19 cellular contexts compared by ENCODE assay signal in the genomic region with DNA sequence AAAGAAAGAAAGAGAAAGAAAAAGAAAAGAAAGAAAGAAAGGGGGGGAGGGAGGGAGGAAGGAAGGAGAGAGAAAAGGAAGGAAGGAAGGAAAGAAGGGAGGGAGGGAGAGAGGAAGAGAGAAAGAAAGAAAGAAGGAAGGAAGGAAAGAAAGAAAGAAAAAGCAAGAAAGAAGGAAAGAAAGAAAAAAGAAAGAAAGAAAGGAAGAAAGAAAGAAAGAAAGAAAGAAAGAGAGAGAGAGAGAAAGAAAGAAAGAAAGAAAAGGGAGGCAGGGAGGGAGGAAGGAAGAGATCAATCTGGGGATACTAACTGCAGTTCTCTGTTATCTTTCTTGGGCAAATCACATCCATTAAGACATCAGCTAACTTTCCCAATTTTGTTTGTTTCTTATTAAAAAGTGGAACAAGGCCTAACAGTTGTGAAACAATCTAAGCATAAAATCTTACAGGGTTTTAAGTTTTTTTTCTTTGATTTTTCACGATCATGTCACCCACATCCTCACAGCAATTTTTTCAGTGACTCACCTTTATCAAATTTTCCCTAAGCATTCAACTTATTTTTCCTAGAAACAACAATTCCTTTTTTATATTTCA. TPM values are rescaled to one million over a fixed set of nuclear protein-coding genes. Genes with fewer than 3 reads are reported as not detected.
DNase-seq lines count a peak whose midpoint lies in the region; ATAC-seq, FAIRE-seq and TF ChIP-seq lines count a peak whose summit lies in the region.
"Had no signal": no experiment of that assay in that cellular context is flagged by ENCODE, and none has a peak within 500 bp of the region (broad histone marks: within the 10 kb centered on the region; RNA-seq: fewer than 3 reads in every experiment).

No MANE protein-coding gene starts in this region.

- no peaks in the 10 kb centered on the region for H3K79me2 ChIP-seq in HepG2 (ENCODE audit: insufficient read depth, low read length)

- H3K4me3 ChIP-seq in AG10803 (ENCODE audit: low read length) = no peak overlapping the region
- no peak overlapping the region for H3K4me3 ChIP-seq in gastroesophageal sphincter
- no peak overlapping the region for H3K4me3 ChIP-seq in HepG2 (replicated peaks in 1 of 3; ENCODE audit: insufficient read depth in 1 of 3, low read depth in 2 of 3, low read length in 3 of 3)
- H3K4me3 ChIP-seq: tibial nerve had no signal

- H3K27me3 ChIP-seq in gastroesophageal sphincter = no peaks in the 10 kb centered on the region
- H3K27me3 ChIP-seq in HepG2 (ENCODE audit: control insufficient read depth in 1 of 2, insufficient read depth in 2 of 2, low read length in 2 of 2) = no peaks in the 10 kb centered on the region
- H3K27me3 ChIP-seq: BE2C, tibial nerve had no signal

- no peak overlapping the region for H2AFZ ChIP-seq in HepG2 (ENCODE audit: low read length)

- no peak for FAIRE-seq in HepG2 (lab: Jason Lieb, UNC)
- FAIRE-seq: GM18507, GM19239 had no signal

- CTCF ChIA-PET in HepG2 (lab: Yijun Ruan, JAX; ENCODE audit: low intra/inter-chr PET ratio, low total read pairs) = no interaction called here

- POLR2A ChIA-PET in HepG2 (lab: Yijun Ruan, JAX) = no interaction called here

- H3K4me1 ChIP-seq in gastroesophageal sphincter = peaks cover 0 to 68% (median 5%) of the 10 kb centered on the region in 3 donors
- peaks cover 29% of the 10 kb centered on the region for H3K4me1 ChIP-seq in HepG2 (ENCODE audit: insufficient read depth, low read length)
- H3K4me1 ChIP-seq: BE2C had no signal

- H3K9ac ChIP-seq in HepG2 (ENCODE audit: insufficient read depth, low read depth, low read length) = no peak overlapping the region

- intact Hi-C loops in CD14-positive monocyte (cut with micrococcal nuclease) (no loop called here), HepG2 (cut with micrococcal nuclease; ENCODE audit: unreplicated experiment) (no loop called here)

- peaks cover 0 to 48% of the 10 kb centered on the region in 2 donors for H3K36me3 ChIP-seq in gastroesophageal sphincter
- H3K36me3 ChIP-seq in HepG2 (replicated peaks in 1 of 2; ENCODE audit: control insufficient read depth in 1 of 2, insufficient read depth in 2 of 2, low read length in 2 of 2) = peaks cover 2 to 12% of the 10 kb centered on the region in 2 experiments; a peak in 3 of 5 replicates

- no peak for TF ChIP-seq POLR2A in gastroesophageal sphincter (IDR thresholded peaks at IDR 0.05)
- TF ChIP-seq POLR2A in HepG2 (IDR thresholded peaks at IDR 0.05; ENCODE audit: insufficient read depth in 1 of 2, low read depth in 2 of 2, low read length in 2 of 2) = no peak

- TF ChIP-seq RAD21 in HepG2 (CRISPR knock-in tag; IDR thresholded peaks at IDR 0.05) = no peak

- 40 to 45% methylated on average over 1 of the region's 1 CpG for WGBS in gastroesophageal sphincter (ENCODE audit: low coverage in 1 of 2), 2 donors
- whole genome bisulfite sequencing in HepG2 (ENCODE audit: low lambda C conversion rate) = 93% methylated on average over 1 of the region's 1 CpG

- TF ChIP-seq CTCF in AG10803 (conservative IDR thresholded peaks at IDR 0.05; ENCODE audit: low read length) = no peak
- no peak for TF ChIP-seq CTCF in CD14-positive monocyte (IDR thresholded peaks at IDR 0.05)
- TF ChIP-seq CTCF in gastroesophageal sphincter (IDR thresholded peaks at IDR 0.05) = no peak
- no peak for TF ChIP-seq CTCF in HepG2 (CRISPR knock-in tag; IDR thresholded peaks at IDR 0.05)

- H3K9me3 ChIP-seq in gastroesophageal sphincter = no peaks in the 10 kb centered on the region
- H3K9me3 ChIP-seq in HepG2 (ENCODE audit: low read length) = no peaks in the 10 kb centered on the region
- H3K9me3 ChIP-seq: BE2C, tibial nerve had no signal

- BruUV-seq in HepG2 (replicated peaks; lab: Mats Ljungman, UMichigan) = no TSS peak

- in situ Hi-C loops in HepG2 (cut with HindIII; ENCODE audit: extremely low pct_ligation_motif_present, low pct_unique_long_range_greater_than_20kb) = no loop called here

- H3K27ac ChIP-seq in gastroesophageal sphincter (peak overlapping the region in 1 of 4 donors; percentile 25), HepG2 (ENCODE audit: extremely low read length, insufficient read depth, low read length) (no peak overlapping the region), caudate nucleus (ENCODE audit: low read depth, low read length) (no peak overlapping the region)

- peaks cover 71% of the 10 kb centered on the region for H3K4me1 Mint-ChIP-seq in CD14-positive monocyte
- peaks cover 78% of the 10 kb centered on the region for H3K4me1 Mint-ChIP-seq in activated T-helper 17 cell treated with anti-CD3 and anti-CD28 coated beads, Interleukin-2, amount 50 U/mL, for 72 hours

- no peak for TF ChIP-seq EP300 in gastroesophageal sphincter (IDR thresholded peaks at IDR 0.05)
- no peak for TF ChIP-seq EP300 in HepG2 (IDR thresholded peaks at IDR 0.05; ENCODE audit: low read depth in 2 of 2, low read length in 2 of 2)
- TF ChIP-seq EP300 in HepG2 (CRISPR knock-in tag; IDR thresholded peaks at IDR 0.05; ENCODE audit: borderline replicate concordance) = no peak

- DNase-seq in AG10803 (ENCODE audit: low read depth) = peak; percentile 44
- DNase-seq in CD14-positive monocyte (ENCODE audit: low spot score) = no peak
- DNase-seq in stimulated activated CD4-positive, alpha-beta T cell treated with anti-CD3 and anti-CD28 coated beads, Interleukin-1b, Interleukin-23, amount 100 ng/mL, for 48 hours = no peak
- no peak for DNase-seq in HepG2 (ENCODE audit: low spot score)
- DNase-seq in NCI-H524 (lab: John Stamatoyannopoulos, UW) = no peak
- DNase-seq in caudate nucleus (lab: John Stamatoyannopoulos, UW) = no peak
- DNase-seq: BE2C; NCI-H2107; NCI-H69; PC-3; stimulated activated CD4-positive, alpha-beta T cell treated with anti-CD3 and anti-CD28 coated beads, Interleukin-4, amount 100 ng/mL, for 4 hours had no signal

- H3K27me3 Mint-ChIP-seq in CD14-positive monocyte (ENCODE audit: low read depth in 3 of 3) = no peaks in the 10 kb centered on the region
- no peaks in the 10 kb centered on the region for H3K27me3 Mint-ChIP-seq in activated T-helper 17 cell treated with anti-CD3 and anti-CD28 coated beads, Interleukin-2, amount 50 U/mL, for 72 hours

- H4K20me1 ChIP-seq in HepG2 (ENCODE audit: insufficient read depth, low read length) = no peaks in the 10 kb centered on the region

- no peak overlapping the region for H3K4me3 Mint-ChIP-seq in CD14-positive monocyte
- peak overlapping the region; percentile 76 for H3K4me3 Mint-ChIP-seq in activated T-helper 17 cell treated with anti-CD3 and anti-CD28 coated beads, Interleukin-2, amount 50 U/mL, for 72 hours
- H3K4me3 Mint-ChIP-seq: brain had no signal

- no peak for ATAC-seq in activated T-helper 17 cell treated with anti-CD3 and anti-CD28 coated beads, Interleukin-2, amount 50 U/mL, for 72 hours (replicated peaks)
- ATAC-seq in gastroesophageal sphincter = peak; percentile 66
- no peak for ATAC-seq in HepG2
- ATAC-seq: PC-3 had no signal

- no peak overlapping the region for H3K4me2 ChIP-seq in HepG2 (ENCODE audit: low read depth, low read length)

- peaks cover 0 to 2% (median 0%) of the 10 kb centered on the region in 7 donors for H3K9me3 Mint-ChIP-seq in CD14-positive monocyte
- H3K9me3 Mint-ChIP-seq in activated T-helper 17 cell treated with anti-CD3 and anti-CD28 coated beads, Interleukin-2, amount 50 U/mL, for 72 hours = no peaks in the 10 kb centered on the region
- H3K9me3 Mint-ChIP-seq: brain had no signal

- H3K27ac Mint-ChIP-seq in CD14-positive monocyte = peak overlapping the region; percentile 60 to 93 (median 82)
- H3K27ac Mint-ChIP-seq in activated T-helper 17 cell treated with anti-CD3 and anti-CD28 coated beads, Interleukin-2, amount 50 U/mL, for 72 hours = peak overlapping the region; percentile 91
- H3K27ac Mint-ChIP-seq: brain had no signal

- H3K36me3 Mint-ChIP-seq in CD14-positive monocyte = peaks cover 51 to 54% of the 10 kb centered on the region in 2 donors
- peaks cover 67% of the 10 kb centered on the region for H3K36me3 Mint-ChIP-seq in activated T-helper 17 cell treated with anti-CD3 and anti-CD28 coated beads, Interleukin-2, amount 50 U/mL, for 72 hours (ENCODE audit: low read depth)

RNA-seq across cellular contexts. Expression of gene TBC1D2B, which starts 36.8 kb away (rescaled TPM):
- polyA plus RNA-seq in CD14-positive monocyte (1 to 10 TPM; 5.9 to 6.2 TPM), HepG2 (2011; rRNA removed) (14.4 and 18.8 TPM in 2 replicates)
- total RNA-seq in activated T-helper 17 cell treated with anti-CD3 and anti-CD28 coated beads, Interleukin-2, amount 50 U/mL, for 72 hours = 100 to 1,000 TPM in 1 of 2 donors, 10 to 100 TPM in 1; 86.1 to 109 TPM
- total RNA-seq in gastroesophageal sphincter (10 to 100 TPM; 36.9 to 51.7 (median 46.5) TPM), HepG2 (2016; rRNA removed; fragmentation: Illumina TruSeq; extraction: Trizol) (7.9 and 10.1 TPM in 2 replicates)
- total RNA-seq in HepG2 (2016; cell fraction: cytosol; rRNA removed; fragmentation: Illumina TruSeq; extraction: Trizol; ENCODE audit: low read depth) = 4.1 and 5.1 TPM in 2 replicates
- 7.4 and 10.4 TPM in 2 replicates for total RNA-seq in HepG2 (2016; cell fraction: insoluble cytoplasmic fraction; rRNA removed; fragmentation: Illumina TruSeq; extraction: Trizol)
- total RNA-seq in HepG2 (2016; cell fraction: membrane; rRNA removed; fragmentation: Illumina TruSeq; extraction: Trizol) = 4.5 and 5.3 TPM in 2 replicates
- total RNA-seq in HepG2 (2016; cell fraction: nucleus; rRNA removed; fragmentation: Illumina TruSeq; extraction: Trizol) = 12.1 and 12.6 TPM in 2 replicates
- polyA plus RNA-seq in HepG2 (2011; cell fraction: cytosol; rRNA removed) = 8.9 and 11.2 TPM in 2 replicates
- 36.0 and 41.0 TPM in 2 replicates for polyA plus RNA-seq in HepG2 (2011; cell fraction: nucleus; rRNA removed)
- polyA plus RNA-seq in HepG2 (2012) = 7.6 and 13.3 TPM in 2 replicates
- polyA plus RNA-seq in HepG2 (2016; cell fraction: cytosol; fragmentation: Illumina TruSeq; extraction: Trizol; ENCODE audit: low read depth) = 0.70 and 0.78 TPM in 2 replicates
- polyA plus RNA-seq in HepG2 (2016; cell fraction: insoluble cytoplasmic fraction; fragmentation: Illumina TruSeq; extraction: Trizol; ENCODE audit: low read depth) = 5.9 and 9.0 TPM in 2 replicates
- polyA plus RNA-seq in HepG2 (2016; cell fraction: membrane; fragmentation: Illumina TruSeq; extraction: Trizol; ENCODE audit: low read depth) = 1.7 and 1.9 TPM in 2 replicates
- polyA plus RNA-seq in HepG2 (2016; cell fraction: nucleus; fragmentation: Illumina TruSeq; extraction: Trizol; ENCODE audit: insufficient read depth, low read depth) = 16.5 and 18.2 TPM in 2 replicates
- polyA minus RNA-seq in HepG2 (2011; rRNA and poly(A)+ RNA removed; ENCODE audit: low replicate concordance) = 27.1 and 31.4 TPM in 2 replicates
- 8.7 and 10.4 TPM in 2 replicates for polyA minus RNA-seq in HepG2 (2011; cell fraction: cytosol; rRNA and poly(A)+ RNA removed)
- 28.2 and 32.3 TPM in 2 replicates for polyA minus RNA-seq in HepG2 (2011; cell fraction: nucleus; rRNA and poly(A)+ RNA removed)

RNA-seq across cellular contexts. Expression of gene SH2D7, which starts 51.6 kb away (rescaled TPM):
- not detected for polyA plus RNA-seq in CD14-positive monocyte
- not detected for total RNA-seq in activated T-helper 17 cell treated with anti-CD3 and anti-CD28 coated beads, Interleukin-2, amount 50 U/mL, for 72 hours
- total RNA-seq in gastroesophageal sphincter = not detected
- not detected in 2 replicates for total RNA-seq in HepG2 (2016; rRNA removed; fragmentation: Illumina TruSeq; extraction: Trizol)
- total RNA-seq in HepG2 (2016; cell fraction: cytosol; rRNA removed; fragmentation: Illumina TruSeq; extraction: Trizol; ENCODE audit: low read depth) = not detected in 2 replicates
- total RNA-seq in HepG2 (2016; cell fraction: insoluble cytoplasmic fraction; rRNA removed; fragmentation: Illumina TruSeq; extraction: Trizol) = not detected in 2 replicates
- total RNA-seq in HepG2 (2016; cell fraction: membrane; rRNA removed; fragmentation: Illumina TruSeq; extraction: Trizol) = not detected in 2 replicates
- total RNA-seq in HepG2 (2016; cell fraction: nucleus; rRNA removed; fragmentation: Illumina TruSeq; extraction: Trizol) = not detected in 2 replicates
- not detected in 2 replicates for polyA plus RNA-seq in HepG2 (2011; rRNA removed)
- not detected in 2 replicates for polyA plus RNA-seq in HepG2 (2011; cell fraction: cytosol; rRNA removed)
- polyA plus RNA-seq in HepG2 (2011; cell fraction: nucleus; rRNA removed) = not detected in 2 replicates
- polyA plus RNA-seq in HepG2 (2012) = 0.05 TPM in 1 of 2 replicates, not detected in the other
- not detected in 2 replicates for polyA plus RNA-seq in HepG2 (2016; cell fraction: cytosol; fragmentation: Illumina TruSeq; extraction: Trizol; ENCODE audit: low read depth)
- polyA plus RNA-seq in HepG2 (2016; cell fraction: insoluble cytoplasmic fraction; fragmentation: Illumina TruSeq; extraction: Trizol; ENCODE audit: low read depth) = not detected in 2 replicates
- polyA plus RNA-seq in HepG2 (2016; cell fraction: membrane; fragmentation: Illumina TruSeq; extraction: Trizol; ENCODE audit: low read depth) = not detected in 2 replicates
- not detected in 2 replicates for polyA plus RNA-seq in HepG2 (2016; cell fraction: nucleus; fragmentation: Illumina TruSeq; extraction: Trizol; ENCODE audit: insufficient read depth, low read depth)
- polyA minus RNA-seq in HepG2 (2011; rRNA and poly(A)+ RNA removed; ENCODE audit: low replicate concordance) = not detected in 2 replicates
- not detected in 2 replicates for polyA minus RNA-seq in HepG2 (2011; cell fraction: cytosol; rRNA and poly(A)+ RNA removed)
- not detected in 2 replicates for polyA minus RNA-seq in HepG2 (2011; cell fraction: nucleus; rRNA and poly(A)+ RNA removed)
- total RNA-seq: mononuclear cell, osteocyte, PC-3, tibial nerve had no signal
